8 cellular contexts compared by ENCODE assay signal in genomic region chr11:106021967-106022794, GRCh38. TPM values are rescaled to one million over a fixed set of nuclear protein-coding genes. Genes with fewer than 3 reads are reported as not detected.
DNase-seq lines count a peak whose midpoint lies in the region; ATAC-seq, FAIRE-seq and TF ChIP-seq lines count a peak whose summit lies in the region.

TSS of gene MSANTD4 (minus strand) at chr11:106022240. CDS start at chr11:106010917, 11,323 bp downstream.

- no peaks in the 10 kb centered on the region for H3K27me3 ChIP-seq in endothelial cell of umbilical vein (ENCODE audit: control insufficient read depth in 2 of 2, insufficient read depth in 2 of 2, low read length in 2 of 2)

- POLR2A ChIA-PET in OCI-LY7 (lab: Charles Lee) (interaction anchor here (0.6 to 1.5 kb wide), 2 partner anchors 12 to 90 kb away, joined by 4 read pairs; no protein-coding TSS in a partner anchor), endothelial cell of umbilical vein (lab: Charles Lee) (no interaction called here)

- H3K9me1 ChIP-seq in endothelial cell of umbilical vein (replicated peaks; ENCODE audit: control insufficient read depth, extremely low read depth, insufficient read depth, low read length): no peaks in the 10 kb centered on the region

- CTCF ChIA-PET in OCI-LY7 (lab: Charles Lee; ENCODE audit: unreplicated experiment) (interaction anchor here (0.6 kb wide), 1 partner anchor 82 kb away, joined by 3 read pairs; no protein-coding TSS in a partner anchor), endothelial cell of umbilical vein (lab: Charles Lee) (no interaction called here)

- peaks cover 47% of the 10 kb centered on the region for H3K79me2 ChIP-seq in OCI-LY7 (ENCODE audit: insufficient read depth, low read depth, low read length)
- H3K79me2 ChIP-seq in endothelial cell of umbilical vein (ENCODE audit: control insufficient read depth, insufficient read depth, low read length): peaks cover 31% of the 10 kb centered on the region

- peak; percentile 78 for TF ChIP-seq POLR2A in endothelial cell of umbilical vein (IDR thresholded peaks at IDR 0.05; ENCODE audit: low read depth, low read length)

- in situ Hi-C loops in Caki2 (cut with HindIII; ENCODE audit: low pct_unique_long_range_greater_than_20kb, low sequenced_read_pairs): no loop called here

- H3K9me3 ChIP-seq in OCI-LY7 (ENCODE audit: low read length) (no peaks in the 10 kb centered on the region), endothelial cell of umbilical vein (replicated peaks; ENCODE audit: control insufficient read depth, insufficient read depth, low read length) (no peaks in the 10 kb centered on the region)

- H4K20me1 ChIP-seq in OCI-LY7 (ENCODE audit: insufficient read depth, low read length) (peaks cover 19% of the 10 kb centered on the region; the same call in 1 of the 2 replicates), endothelial cell of umbilical vein (replicated peaks; ENCODE audit: control insufficient read depth, extremely low read depth, insufficient read depth, low read length) (no peaks in the 10 kb centered on the region)

- ATAC-seq in GM21447 (IDR thresholded peaks at IDR 0.05; ENCODE audit: unreplicated experiment): peak; percentile 97

- H3K4me3 ChIP-seq in OCI-LY7 (ENCODE audit: low read depth, low read length, poor library complexity, severe bottlenecking) (peak within 1 kb of the TSS; percentile 94), endothelial cell of umbilical vein (replicated peaks in 1 of 3; ENCODE audit: insufficient read depth in 1 of 3, low read depth in 1 of 3, low read length in 3 of 3) (peak within 1 kb of the TSS; percentile 59 to 97 (median 87))

- dilution Hi-C loops in endothelial cell of umbilical vein (cut with MboI; ENCODE audit: extremely low pct_ligation_motif_present, low sequenced_read_pairs): no loop called here

- H2AFZ ChIP-seq in OCI-LY7 (ENCODE audit: low read length) (peak within 1 kb of the TSS; percentile 86), endothelial cell of umbilical vein (ENCODE audit: low read depth, low read length) (peak within 1 kb of the TSS; percentile 96)

- H3K4me1 ChIP-seq in OCI-LY7 (ENCODE audit: insufficient read depth, low read length, poor library complexity, severe bottlenecking): peaks cover 35% of the 10 kb centered on the region
- peaks cover 17% of the 10 kb centered on the region for H3K4me1 ChIP-seq in endothelial cell of umbilical vein (ENCODE audit: control insufficient read depth, extremely low read depth, insufficient read depth, low read length)

- FAIRE-seq in endothelial cell of umbilical vein (lab: Jason Lieb, UNC): peak; percentile 98

- H3K36me3 ChIP-seq in OCI-LY7 (ENCODE audit: insufficient read depth, low read length): peaks cover 30% of the 10 kb centered on the region
- no peaks in the 10 kb centered on the region for H3K36me3 ChIP-seq in endothelial cell of umbilical vein (ENCODE audit: control insufficient read depth in 2 of 2, extremely low read depth in 1 of 2, insufficient read depth in 2 of 2, low read length in 2 of 2)

- TF ChIP-seq CTCF in OCI-LY7 (conservative IDR thresholded peaks at IDR 0.05; ENCODE audit: low read length) (no peak), endothelial cell of umbilical vein (IDR thresholded peaks at IDR 0.05; ENCODE audit: extremely low read depth in 1 of 2, insufficient read depth in 1 of 2, low read depth in 1 of 2, low read length in 2 of 2) (no peak)

- H3K9me2 ChIP-seq in OCI-LY7 (ENCODE audit: insufficient read depth, low read length): no peaks in the 10 kb centered on the region

- H3K27ac ChIP-seq in OCI-LY7 (ENCODE audit: low read depth, low read length, poor library complexity, severe bottlenecking) (peak within 1 kb of the TSS; percentile 54), endothelial cell of umbilical vein (ENCODE audit: insufficient read depth, low read depth, low read length) (peak within 1 kb of the TSS; percentile 63)

- DNase-seq in Caki2 (ENCODE audit: low read depth) (peak; percentile 95), HuH-7 (ENCODE audit: low spot score) (peak; percentile 85), OCI-LY7 (ENCODE audit: low spot score) (peak; percentile 99), activated T-cell treated with anti-CD3 and anti-CD28 coated beads for 1 hour (ENCODE audit: low read depth) (peak; percentile 93), endothelial cell of umbilical vein (ENCODE audit: low read depth, low spot score) (peak; percentile 99), midbrain (lab: John Stamatoyannopoulos, UW) (peak; percentile 100)
- peak; percentile 89 to 92 for DNase-seq in stimulated activated CD8-positive, alpha-beta memory T cell treated with anti-CD3 and anti-CD28 coated beads, Interleukin-2, amount 100 ng/mL, for 1 hour (ENCODE audit: low read depth in 2 of 2)

- H3K4me2 ChIP-seq in OCI-LY7 (ENCODE audit: low read length): peak within 1 kb of the TSS; percentile 76
- H3K4me2 ChIP-seq in endothelial cell of umbilical vein (ENCODE audit: insufficient read depth, low read length): peak within 1 kb of the TSS; percentile 96

- peak within 1 kb of the TSS; percentile 80 for H3K9ac ChIP-seq in endothelial cell of umbilical vein (replicated peaks; ENCODE audit: extremely low read depth, insufficient read depth, low read length)

- intact Hi-C loops in OCI-LY7 (cut with micrococcal nuclease; ENCODE audit: unreplicated experiment) (loop anchor here (1.0 kb wide), 1 partner anchor 54 kb away; no protein-coding TSS in a partner anchor), endothelial cell of umbilical vein (cut with micrococcal nuclease) (loop anchor here (1.0 to 10.0 kb wide), 5 partner anchors 9 to 977 kb away; partner anchors contain the start of genes AASDHPPT, CARD16 and KBTBD3)

- no TSS peak for BruUV-seq in OCI-LY7 (replicated peaks; lab: Mats Ljungman, UMichigan)
- BruUV-seq in endothelial cell of umbilical vein (replicated peaks; lab: Mats Ljungman, UMichigan): no TSS peak

TF ChIP-seq in endothelial cell of umbilical vein, 7 proteins besides CTCF, POLR2A, EP300 and RAD21:
- peak; percentile 40 for TF ChIP-seq JUN (IDR thresholded peaks at IDR 0.05; ENCODE audit: borderline replicate concordance, insufficient read depth, insufficient read length, low read depth)
- TF ChIP-seq, protein P1, sequence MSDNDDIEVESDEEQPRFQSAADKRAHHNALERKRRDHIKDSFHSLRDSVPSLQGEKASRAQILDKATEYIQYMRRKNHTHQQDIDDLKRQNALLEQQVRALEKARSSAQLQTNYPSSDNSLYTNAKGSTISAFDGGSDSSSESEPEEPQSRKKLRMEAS (IDR thresholded peaks at IDR 0.05; ENCODE audit: insufficient read depth, insufficient read length): no peak
- TF ChIP-seq FOS (IDR thresholded peaks at IDR 0.05; ENCODE audit: borderline replicate concordance, insufficient read depth, low read length): peak; percentile 68
- no peak for TF ChIP-seq MYC (IDR thresholded peaks at IDR 0.05; ENCODE audit: low read depth, low read length)
- TF ChIP-seq POLR2AphosphoS5 (IDR thresholded peaks at IDR 0.05; ENCODE audit: insufficient read depth, low read depth, low read length): peak; percentile 54

RNA-seq across cellular contexts. Expression of gene MSANTD4, which starts in this region (rescaled TPM):
- 3.4 and 10.1 TPM in 2 replicates for total RNA-seq in Caki2 (2014; rRNA removed; shearing (Covaris generic); ENCODE audit: low replicate concordance)
- 26.4 and 26.6 TPM in 2 replicates for total RNA-seq in OCI-LY7 (2014; rRNA removed; shearing (Covaris generic))
- total RNA-seq in OCI-LY7 (2022) (20.4 and 21.0 TPM in 2 replicates), endothelial cell of umbilical vein (13.8 and 15.0 TPM in 2 replicates)
- polyA plus RNA-seq in endothelial cell of umbilical vein: 3.3 and 3.9 TPM in 2 replicates
- 4.5 and 4.6 TPM in 2 replicates for polyA plus RNA-seq in endothelial cell of umbilical vein (2011; cell fraction: cytosol; rRNA removed)
- polyA plus RNA-seq in endothelial cell of umbilical vein (2011; cell fraction: nucleus; rRNA removed): 5.8 and 7.7 TPM in 2 replicates
- polyA plus RNA-seq in endothelial cell of umbilical vein (2012): 14.1 and 17.6 TPM in 2 replicates
- 4.9 and 5.9 TPM in 2 replicates for polyA minus RNA-seq in endothelial cell of umbilical vein
- polyA minus RNA-seq in endothelial cell of umbilical vein (2011; cell fraction: cytosol; rRNA and poly(A)+ RNA removed): 5.2 TPM
- polyA minus RNA-seq in endothelial cell of umbilical vein (2011; cell fraction: nucleus; rRNA and poly(A)+ RNA removed): 7.9 and 9.5 TPM in 2 replicates

Comparison
In these comparisons a context has a peak if more than half of its experiments do, and no peak if none do; other contexts are left out.
1. Peak in every context shown above with its lines: DNase-seq, ATAC-seq, H3K4me3 ChIP-seq and H3K27ac ChIP-seq.